ENCODE assay signal across 20 cellular contexts in the genomic region with DNA sequence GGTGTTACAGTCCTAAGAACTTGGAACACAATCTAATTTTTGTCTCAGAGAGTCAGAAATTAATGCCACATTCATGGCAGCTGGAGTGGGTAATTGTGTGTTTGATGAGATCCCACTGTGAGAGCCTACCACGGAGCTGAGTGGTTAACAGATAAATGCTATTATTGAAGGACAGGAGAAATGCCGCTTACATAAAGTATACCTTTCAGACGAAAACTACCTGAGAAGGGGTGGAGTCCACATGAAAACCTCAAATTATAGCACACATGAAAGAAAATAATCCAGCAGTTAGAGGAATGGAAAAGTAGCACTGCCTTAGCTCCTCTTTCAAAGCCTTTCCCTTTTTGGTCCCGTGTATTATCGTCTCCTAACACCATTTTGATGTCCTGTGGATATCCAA.
"Had no signal": no experiment of that assay in that cellular context is flagged by ENCODE, and none has a peak within 500 bp of the region (broad histone marks: within the 10 kb centered on the region; RNA-seq: fewer than 3 reads in every experiment).

No MANE protein-coding gene starts in this region.

- H3K27ac Mint-ChIP-seq: naive thymus-derived CD4-positive, alpha-beta T cell; progenitor cell of endocrine pancreas; stimulated activated naive B cell treated with anti-CD40 and anti-IgM and Interleukin-4, amounts not matched to agents 10 μg/mL and 1 μg/mL and 100 μg/mL, for 72 hours; stimulated activated naive CD8-positive, alpha-beta T cell treated with anti-CD3 and anti-CD28 coated beads, Interleukin-15, Interleukin-2, amounts not matched to agents 100 ng/mL and 50 ng/mL, for 24 hours had no signal

- DNase-seq: dorsolateral prefrontal cortex; effector CD8-positive, alpha-beta T cell; foreskin keratinocyte; heart left ventricle; kidney; left lung; mesenchymal stem cell; midbrain; naive thymus-derived CD4-positive, alpha-beta T cell; nephron progenitor cell; right lobe of liver; small intestine; stimulated activated CD4-positive, alpha-beta T cell treated with anti-CD3 and anti-CD28 coated beads, Interleukin-15, amount 100 ng/mL, for 24 hours; stimulated activated CD4-positive, alpha-beta T cell treated with anti-CD3 and anti-CD28 coated beads, Interleukin-2, amount 100 ng/mL, for 48 hours; stimulated activated naive B cell treated with anti-CD40 and anti-IgM and Interleukin-4, amounts not matched to agents 10 μg/mL and 1 μg/mL and 100 μg/mL, for 72 hours; transverse colon; upper lobe of right lung; uterus had no signal

- H3K27me3 Mint-ChIP-seq: naive thymus-derived CD4-positive, alpha-beta T cell; progenitor cell of endocrine pancreas; stimulated activated naive B cell treated with anti-CD40 and anti-IgM and Interleukin-4, amounts not matched to agents 10 μg/mL and 1 μg/mL and 100 μg/mL, for 72 hours; stimulated activated naive CD8-positive, alpha-beta T cell treated with anti-CD3 and anti-CD28 coated beads, Interleukin-15, Interleukin-2, amounts not matched to agents 100 ng/mL and 50 ng/mL, for 24 hours had no signal

- H3K9me3 Mint-ChIP-seq: nephron progenitor cell; stimulated activated naive B cell treated with anti-CD40 and anti-IgM and Interleukin-4, amounts not matched to agents 10 μg/mL and 1 μg/mL and 100 μg/mL, for 72 hours had no signal

- H3K4me3 Mint-ChIP-seq: naive thymus-derived CD4-positive, alpha-beta T cell; nephron progenitor cell; stimulated activated naive B cell treated with anti-CD40 and anti-IgM and Interleukin-4, amounts not matched to agents 10 μg/mL and 1 μg/mL and 100 μg/mL, for 72 hours; stimulated activated naive CD8-positive, alpha-beta T cell treated with anti-CD3 and anti-CD28 coated beads, Interleukin-15, Interleukin-2, amounts not matched to agents 100 ng/mL and 50 ng/mL, for 24 hours had no signal
